24 cellular contexts compared by ENCODE assay signal in genomic region chr2:1864981-1865421, GRCh38.
DNase-seq lines count a peak whose midpoint lies in the region; ATAC-seq and FAIRE-seq lines count a peak whose summit lies in the region.
"Had no signal": no experiment of that assay in that cellular context is flagged by ENCODE, and none has a peak within 500 bp of the region (broad histone marks: within the 10 kb centered on the region; RNA-seq: fewer than 3 reads in every experiment).

No MANE protein-coding gene starts in this region.

- DNase-seq in DMS79 (lab: John Stamatoyannopoulos, UW) = peak; percentile 58
- DNase-seq in NCI-H510A treated with DMSO at 0.1 percent for 48 hours (lab: John Stamatoyannopoulos, UW) = peak; percentile 30
- DNase-seq in islet precursor cell = peak; percentile 70
- no peak for DNase-seq in HTR-8/SVneo (ENCODE audit: insufficient read length, low spot score)
- no peak for DNase-seq in NCI-H2171 (lab: John Stamatoyannopoulos, UW)
- DNase-seq in activated effector memory CD4-positive, alpha-beta T cell treated with anti-CD3 and anti-CD28 coated beads, Interleukin-2, amount 50 U/mL, for 16 hours = no peak
- DNase-seq: activated CD4-positive, alpha-beta T cell treated with anti-CD3 and anti-CD28 coated beads, Interleukin-2, amount 10 ng/mL, durations not matched to agents 24 days and 14 days; activated naive CD4-positive, alpha-beta T cell treated with Interleukin-2 at 50 U/mL for 16 hours; Caco-2; foreskin fibroblast; GF-D8; IMR-90; mucosa of descending colon; NCI-H2029; occipital lobe; stimulated activated CD4-positive, alpha-beta T cell treated with anti-CD3 and anti-CD28 coated beads, Interleukin-2, amount 100 ng/mL, for 24 hours; T-helper 9 cell had no signal

- no peak for FAIRE-seq in HTR-8/SVneo (lab: Jason Lieb, UNC)
- FAIRE-seq: astrocyte, colon, endothelial cell of umbilical vein had no signal

- ATAC-seq in GM21447 (IDR thresholded peaks at IDR 0.05; ENCODE audit: unreplicated experiment) = peak; percentile 61
- no peak for ATAC-seq in HG02973 (IDR thresholded peaks at IDR 0.05; ENCODE audit: unreplicated experiment)
- ATAC-seq: HCT116, left lobe of liver, mucosa of descending colon had no signal

Comparison
In these comparisons a context has a peak if more than half of its experiments do, and no peak if none do; other contexts are left out.
1. DNase-seq: peak in DMS79 (single experiment), NCI-H510A treated with DMSO at 0.1 percent for 48 hours (single experiment) and islet precursor cell (single experiment); none in HTR-8/SVneo (single experiment), NCI-H2171 (single experiment) and activated effector memory CD4-positive, alpha-beta T cell treated with anti-CD3 and anti-CD28 coated beads, Interleukin-2, amount 50 U/mL, for 16 hours (single experiment).